ENCODE assay signal across 2 cellular contexts in genomic region chr7:159143780-159144755, GRCh38.
TF ChIP-seq lines count a peak whose summit lies in the region.

No MANE protein-coding gene starts in this region.

TF ChIP-seq in SK-N-SH, 30 proteins besides CTCF, POLR2A, EP300 and RAD21 (continued from another document):
- TF ChIP-seq SIN3A (IDR thresholded peaks at IDR 0.05; ENCODE audit: borderline replicate concordance, low read depth, low read length) (no peak), FOSL2 (IDR thresholded peaks at IDR 0.05; ENCODE audit: borderline replicate concordance, low read depth) (no peak), CHD2 (IDR thresholded peaks at IDR 0.05; ENCODE audit: low read length, partially characterized antibody) (no peak), YY1 (IDR thresholded peaks at IDR 0.05; ENCODE audit: low read depth) (no peak)
TF ChIP-seq in SK-N-SH: peak in this region for 0.

TF ChIP-seq in SK-N-SH treated with all-trans-retinoic acid at 6 μM for 48 hours, 23 proteins besides CTCF, POLR2A, EP300 and RAD21 (continued from another document):
- no peak for TF ChIP-seq PATZ1 (CRISPR knock-in tag; IDR thresholded peaks at IDR 0.05; ENCODE audit: borderline replicate concordance)
- TF ChIP-seq CREB5 (CRISPR knock-in tag; IDR thresholded peaks at IDR 0.05; ENCODE audit: low read depth) = no peak
- TF ChIP-seq BACH2 (CRISPR knock-in tag; IDR thresholded peaks at IDR 0.05; ENCODE audit: borderline replicate concordance) = no peak
- TF ChIP-seq CSDC2 (CRISPR knock-in tag; IDR thresholded peaks at IDR 0.05) = no peak
- TF ChIP-seq, protein P1, sequence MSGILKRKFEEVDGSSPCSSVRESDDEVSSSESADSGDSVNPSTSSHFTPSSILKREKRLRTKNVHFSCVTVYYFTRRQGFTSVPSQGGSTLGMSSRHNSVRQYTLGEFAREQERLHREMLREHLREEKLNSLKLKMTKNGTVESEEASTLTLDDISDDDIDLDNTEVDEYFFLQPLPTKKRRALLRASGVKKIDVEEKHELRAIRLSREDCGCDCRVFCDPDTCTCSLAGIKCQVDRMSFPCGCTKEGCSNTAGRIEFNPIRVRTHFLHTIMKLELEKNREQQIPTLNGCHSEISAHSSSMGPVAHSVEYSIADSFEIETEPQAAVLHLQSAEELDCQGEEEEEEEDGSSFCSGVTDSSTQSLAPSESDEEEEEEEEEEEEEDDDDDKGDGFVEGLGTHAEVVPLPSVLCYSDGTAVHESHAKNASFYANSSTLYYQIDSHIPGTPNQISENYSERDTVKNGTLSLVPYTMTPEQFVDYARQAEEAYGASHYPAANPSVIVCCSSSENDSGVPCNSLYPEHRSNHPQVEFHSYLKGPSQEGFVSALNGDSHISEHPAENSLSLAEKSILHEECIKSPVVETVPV (CRISPR knock-in tag; IDR thresholded peaks at IDR 0.05) = no peak
- no peak for TF ChIP-seq ZNF70 (CRISPR knock-in tag; IDR thresholded peaks at IDR 0.05)
- TF ChIP-seq ARNTL (CRISPR knock-in tag; IDR thresholded peaks at IDR 0.05; ENCODE audit: borderline replicate concordance, low read depth) = no peak
- no peak for TF ChIP-seq GLIS3 (CRISPR knock-in tag; IDR thresholded peaks at IDR 0.05)
- TF ChIP-seq ZFP3 (CRISPR knock-in tag; IDR thresholded peaks at IDR 0.05) = no peak
- no peak for TF ChIP-seq ZNF8 (CRISPR knock-in tag; IDR thresholded peaks at IDR 0.05)
- TF ChIP-seq TOX (CRISPR knock-in tag; IDR thresholded peaks at IDR 0.05; ENCODE audit: borderline replicate concordance) = no peak
